Comparison of ENCODE assay signal across 1 cellular context in genomic region chr10:1526427-1527055, GRCh38.
TF ChIP-seq lines count a peak whose summit lies in the region.

No MANE protein-coding gene starts in this region.

TF ChIP-seq in GM12878, 131 proteins besides CTCF, POLR2A, EP300 and RAD21 (continued from another document):
- TF ChIP-seq BCLAF1 (IDR thresholded peaks at IDR 0.05): no peak
